10 cellular contexts compared by ENCODE assay signal in the genomic region with DNA sequence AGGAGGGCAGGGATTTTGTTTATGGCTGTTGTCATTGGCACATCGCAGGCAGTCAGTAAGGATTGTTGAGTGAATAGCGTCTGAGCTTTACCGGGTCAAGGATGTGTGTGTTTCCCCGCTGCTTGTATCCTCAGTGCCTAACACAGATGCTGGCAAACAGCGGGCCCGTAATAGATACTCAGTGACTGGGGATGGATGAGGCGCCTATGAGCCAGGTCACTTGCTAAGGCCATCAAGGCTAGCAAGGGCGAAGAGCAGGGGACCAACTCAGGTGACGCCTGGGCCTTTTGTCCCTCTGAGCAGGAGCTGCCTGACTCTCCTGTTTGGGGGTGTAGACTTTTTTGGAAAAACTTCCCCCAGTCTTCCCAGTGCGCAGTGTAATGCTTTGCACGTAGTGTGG. TPM values are rescaled to one million over a fixed set of nuclear protein-coding genes. Genes with fewer than 3 reads are reported as not detected.
DNase-seq lines count a peak whose midpoint lies in the region; ATAC-seq and TF ChIP-seq lines count a peak whose summit lies in the region.
"Had no signal": no experiment of that assay in that cellular context is flagged by ENCODE, and none has a peak within 500 bp of the region (broad histone marks: within the 10 kb centered on the region; RNA-seq: fewer than 3 reads in every experiment).

No MANE protein-coding gene starts in this region.

- H2BK12ac ChIP-seq in mesenchymal stem cell (ENCODE audit: low read length in 2 of 2) = no peak overlapping the region

- TF ChIP-seq CTCF in HEK293 (tag by site-specific recombination; IDR thresholded peaks at IDR 0.05) (no peak), MCF 10A (IDR thresholded peaks at IDR 0.05; ENCODE audit: unreplicated experiment) (no peak), GM13977 (IDR thresholded peaks at IDR 0.05; ENCODE audit: extremely low read depth, insufficient read depth, missing control alignments) (no peak)

- no TSS peak for BruUV-seq in MCF 10A (replicated peaks; lab: Mats Ljungman, UMichigan)

- CTCF ChIA-PET in HEK293 (lab: Yijun Ruan, JAX) (interaction anchor here (0.7 to 1.8 kb wide), 3 partner anchors 13 to 313 kb away, joined by 3 to 5 read pairs (median 5); no protein-coding TSS in a partner anchor), MCF 10A (lab: Yijun Ruan, JAX) (interaction anchor here (0.6 to 0.8 kb wide), 2 partner anchors 144 to 368 kb away, joined by 3 read pairs; no protein-coding TSS in a partner anchor)

- H3K4me2 ChIP-seq in mesenchymal stem cell (ENCODE audit: low read length, poor library complexity, severe bottlenecking) = peak overlapping the region; percentile 96

- WGBS in mesenchymal stem cell = 91% methylated on average over 11 of the region's 11 CpGs

- H3K27ac ChIP-seq in ACC112 (ENCODE audit: low read depth, low read length) (no peak overlapping the region), HEK293 (ENCODE audit: extremely low read depth, low read depth, low read length) (no peak overlapping the region; the same call in 1 of the 2 replicates), mesenchymal stem cell (ENCODE audit: low read length, poor library complexity, severe bottlenecking) (no peak overlapping the region)
- H3K27ac ChIP-seq: right atrium auricular region had no signal

- H3K4me3 ChIP-seq in ACC112 (ENCODE audit: low read depth, low read length) (peak overlapping the region; percentile 85), HEK293 (ENCODE audit: low read depth, low read length) (peak overlapping the region; percentile 63; the same call in 1 of the 2 replicates), mesenchymal stem cell (ENCODE audit: insufficient read depth in 1 of 2, low read depth in 1 of 2, low read length in 2 of 2) (peak overlapping the region in 1 of 2 experiments; percentile 94)

- no peak overlapping the region for H2AK5ac ChIP-seq in mesenchymal stem cell (ENCODE audit: low read length, severe bottlenecking)

- no peak overlapping the region for H3K4ac ChIP-seq in mesenchymal stem cell (ENCODE audit: low read depth in 1 of 2, low read length in 2 of 2)

- no peak overlapping the region for H3K27ac Mint-ChIP-seq in MCF 10A (ENCODE audit: low read depth, unreplicated experiment)

- no peak overlapping the region for H2BK120ac ChIP-seq in mesenchymal stem cell (ENCODE audit: low read depth, low read length)

- ATAC-seq in HG03045 (IDR thresholded peaks at IDR 0.05; ENCODE audit: unreplicated experiment) (no peak), sciatic nerve (no peak)

- intact Hi-C loops in MCF 10A (cut with micrococcal nuclease) (no loop called here), sciatic nerve (cut with DNase I) (no loop called here)

- H3K36me3 Mint-ChIP-seq in MCF 10A (ENCODE audit: insufficient read depth, unreplicated experiment) = no peaks in the 10 kb centered on the region

- no peak overlapping the region for H3K23ac ChIP-seq in mesenchymal stem cell (ENCODE audit: low read length in 2 of 2)

- H2AFZ ChIP-seq in ACC112 (ENCODE audit: low read length, unreplicated experiment) (no peak overlapping the region), mesenchymal stem cell (ENCODE audit: low read depth, low read length) (no peak overlapping the region)

- H3K79me2 ChIP-seq in ACC112 (ENCODE audit: control insufficient read depth, insufficient read depth, low read length, unreplicated experiment) = peaks cover 37% of the 10 kb centered on the region

- H2BK5ac ChIP-seq in mesenchymal stem cell (ENCODE audit: low read depth, low read length, poor library complexity, severe bottlenecking) = no peak overlapping the region

- H3K4me3 Mint-ChIP-seq in MCF 10A (ENCODE audit: unreplicated experiment) = peak overlapping the region; percentile 56

- H3K18ac ChIP-seq in mesenchymal stem cell (ENCODE audit: low read depth in 1 of 2, low read length in 2 of 2) = no peak overlapping the region

- H3K9ac ChIP-seq in mesenchymal stem cell (ENCODE audit: low read length) = peak overlapping the region; percentile 77

- H3K27me3 ChIP-seq in ACC112 (ENCODE audit: insufficient read depth, low read length) (no peaks in the 10 kb centered on the region), mesenchymal stem cell (ENCODE audit: control insufficient read depth in 1 of 2, insufficient read depth in 1 of 2, low read length in 2 of 2) (no peaks in the 10 kb centered on the region)
- H3K27me3 ChIP-seq: right atrium auricular region had no signal

- DNase-seq in MCF 10A (ENCODE audit: unreplicated experiment) (no peak), mesenchymal stem cell (no peak), GM13977 (ENCODE audit: low spot score) (no peak), NCI-H1048 (lab: John Stamatoyannopoulos, UW) (no peak), sciatic nerve (ENCODE audit: low spot score) (no peak)
- DNase-seq: activated gamma-delta T cell treated with Interleukin-2 at 50 U/mL for 16 hours had no signal

- no peak overlapping the region for H4K8ac ChIP-seq in mesenchymal stem cell (ENCODE audit: low read length)

- H3K4me1 ChIP-seq in ACC112 (ENCODE audit: control insufficient read depth, insufficient read depth, low read length, unreplicated experiment) = peaks cover 36% of the 10 kb centered on the region
- H3K4me1 ChIP-seq in HEK293 (ENCODE audit: control insufficient read depth, insufficient read depth, low read length) = peaks cover 2% of the 10 kb centered on the region; the same call in 1 of the 2 replicates
- peaks cover 14% of the 10 kb centered on the region for H3K4me1 ChIP-seq in mesenchymal stem cell (ENCODE audit: control insufficient read depth, insufficient read depth, low read depth, low read length)

- H3K9me3 Mint-ChIP-seq in MCF 10A (ENCODE audit: unreplicated experiment) = no peaks in the 10 kb centered on the region

- no peaks in the 10 kb centered on the region for H3K36me3 ChIP-seq in ACC112 (ENCODE audit: insufficient read depth, low read length)
- H3K36me3 ChIP-seq in HEK293 (ENCODE audit: control insufficient read depth in 2 of 2, insufficient read depth in 1 of 2, low read length in 2 of 2) = no peaks in the 10 kb centered on the region
- no peaks in the 10 kb centered on the region for H3K36me3 ChIP-seq in mesenchymal stem cell (ENCODE audit: control insufficient read depth in 1 of 2, insufficient read depth in 2 of 2, low read depth in 1 of 2, low read length in 2 of 2)
- H3K36me3 ChIP-seq: right atrium auricular region had no signal

- no peak overlapping the region for H3K14ac ChIP-seq in mesenchymal stem cell (ENCODE audit: low read length in 2 of 2)

- H3K4me1 Mint-ChIP-seq in MCF 10A (ENCODE audit: insufficient read depth, unreplicated experiment) = peaks cover 5% of the 10 kb centered on the region

- POLR2A ChIA-PET in HEK293 (lab: Yijun Ruan, JAX) (no interaction called here), MCF 10A (lab: Yijun Ruan, JAX) (interaction anchor here (0.7 kb wide), 1 partner anchor 27 kb away, joined by 3 read pairs; no protein-coding TSS in a partner anchor)

- peaks cover 8% of the 10 kb centered on the region for H3K79me1 ChIP-seq in mesenchymal stem cell (replicated peaks; ENCODE audit: low read length, poor library complexity, severe bottlenecking)

- H3K9me3 ChIP-seq in HEK293 (ENCODE audit: control insufficient read depth, insufficient read depth, low read depth, low read length) (no peaks in the 10 kb centered on the region), mesenchymal stem cell (ENCODE audit: control insufficient read depth, low read length) (no peaks in the 10 kb centered on the region)
- H3K9me3 ChIP-seq: right atrium auricular region had no signal

- no peak overlapping the region for H4K91ac ChIP-seq in mesenchymal stem cell (ENCODE audit: low read length)

- in situ Hi-C loops in GM13977 (cut with MboI; ENCODE audit: low pct_unique_long_range_greater_than_20kb, low sequenced_read_pairs, unreplicated experiment) = no loop called here

- no peak overlapping the region for H2BK15ac ChIP-seq in mesenchymal stem cell (ENCODE audit: low read depth, poor library complexity, severe bottlenecking)

- peaks cover 21% of the 10 kb centered on the region for H3K27me3 Mint-ChIP-seq in MCF 10A (ENCODE audit: insufficient read depth, unreplicated experiment)

TF ChIP-seq in HEK293, 187 proteins besides CTCF, POLR2A, EP300 and RAD21:
- TF ChIP-seq ZNF175 (tag by site-specific recombination; IDR thresholded peaks at IDR 0.05) = no peak
- peak; percentile 83; the same call in 1 of the 2 replicates for TF ChIP-seq MZF1 (tag by site-specific recombination; IDR thresholded peaks at IDR 0.05; ENCODE audit: borderline replicate concordance)

RNA-seq across cellular contexts. Expression of gene KIAA1549L, which starts 0.7 kb away (rescaled TPM):
- 0.16 TPM in 1 of 2 replicates, not detected in the other for total RNA-seq in MCF 10A (2022)
- 1.2 TPM for polyA plus RNA-seq in mesenchymal stem cell (2013, experiment 1 of 2)
- polyA plus RNA-seq in mesenchymal stem cell (2013, experiment 2 of 2) = 1.1 TPM
- total RNA-seq in sciatic nerve = 10.6 TPM
